Comparison of ENCODE assay signal across 17 cellular contexts in the genomic region with DNA sequence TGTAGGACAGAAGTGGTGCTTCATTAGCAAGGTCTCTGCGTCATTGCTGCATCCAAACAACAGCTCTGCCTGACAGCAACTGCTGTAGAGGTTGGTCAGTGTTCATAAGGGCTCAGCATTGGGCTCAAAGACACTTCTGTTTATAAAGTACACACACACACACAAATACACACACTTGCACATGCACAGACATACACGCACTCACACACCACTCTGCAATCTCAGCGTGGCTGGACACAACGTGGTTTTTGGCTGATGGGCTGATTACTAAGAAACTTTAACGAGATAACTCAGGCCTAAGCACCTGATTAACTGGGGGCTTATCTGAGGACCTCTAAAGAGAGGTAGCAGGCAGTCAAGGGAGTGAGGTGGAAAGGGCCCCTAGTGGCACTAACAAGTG. TPM values are rescaled to one million over a fixed set of nuclear protein-coding genes. Genes with fewer than 3 reads are reported as not detected.
A peak's percentile ranks its signal among the peaks of the same experiment; 100 is the strongest.
DNase-seq lines count a peak whose midpoint lies in the region; ATAC-seq and TF ChIP-seq lines count a peak whose summit lies in the region.
"Had no signal": no experiment of that assay in that cellular context is flagged by ENCODE, and none has a peak within 500 bp of the region (broad histone marks: within the 10 kb centered on the region; RNA-seq: fewer than 3 reads in every experiment).

No MANE protein-coding gene starts in this region.

- H3K36me3 ChIP-seq in cardiac muscle cell (no peaks in the 10 kb centered on the region), right atrium auricular region (no peaks in the 10 kb centered on the region), WERI-Rb-1 (no peaks in the 10 kb centered on the region), endodermal cell (ENCODE audit: control insufficient read depth, insufficient read depth, low read length) (no peaks in the 10 kb centered on the region)
- H3K36me3 ChIP-seq: BE2C had no signal

- peaks cover 7% of the 10 kb centered on the region for H3K4me1 Mint-ChIP-seq in endodermal cell
- no peaks in the 10 kb centered on the region for H3K4me1 Mint-ChIP-seq in CD4-positive, alpha-beta T cell (ENCODE audit: low read depth)

- POLR2A ChIA-PET in CD4-positive, alpha-beta T cell (lab: Charles Lee) = no interaction called here

- H3K36me3 Mint-ChIP-seq in endodermal cell (ENCODE audit: low read depth) = no peaks in the 10 kb centered on the region
- H3K36me3 Mint-ChIP-seq in CD4-positive, alpha-beta T cell (ENCODE audit: low read depth) = no peaks in the 10 kb centered on the region
- H3K36me3 Mint-ChIP-seq: CD4-positive, CD25-positive, alpha-beta regulatory T cell had no signal

- H3K27ac ChIP-seq in cardiac muscle cell = peak overlapping the region; percentile 41
- H3K27ac ChIP-seq in right atrium auricular region = no peak overlapping the region
- H3K27ac ChIP-seq in WERI-Rb-1 = no peak overlapping the region
- no peak overlapping the region for H3K27ac ChIP-seq in endodermal cell (ENCODE audit: low read depth, low read length)
- H3K27ac ChIP-seq in CD4-positive, alpha-beta T cell (ENCODE audit: low read depth, low read length) = no peak overlapping the region
- H3K27ac ChIP-seq: GM23248, HL-60 had no signal

- H3K4me3 ChIP-seq in cardiac muscle cell = no peak overlapping the region
- no peak overlapping the region for H3K4me3 ChIP-seq in right atrium auricular region
- no peak overlapping the region for H3K4me3 ChIP-seq in WERI-Rb-1 (ENCODE audit: low read depth, low read length)
- H3K4me3 ChIP-seq in endodermal cell (ENCODE audit: low read length) = no peak overlapping the region
- H3K4me3 ChIP-seq: GM23248 had no signal

- no peak overlapping the region for H3K4me3 Mint-ChIP-seq in endodermal cell
- H3K4me3 Mint-ChIP-seq in CD4-positive, alpha-beta T cell = no peak overlapping the region
- H3K4me3 Mint-ChIP-seq: CD4-positive, CD25-positive, alpha-beta regulatory T cell; HFFc6 had no signal

- H3K27me3 ChIP-seq in cardiac muscle cell = no peaks in the 10 kb centered on the region
- no peaks in the 10 kb centered on the region for H3K27me3 ChIP-seq in right atrium auricular region
- H3K27me3 ChIP-seq in WERI-Rb-1 (ENCODE audit: insufficient read depth, low read depth, severe bottlenecking) = peaks cover 50% of the 10 kb centered on the region
- peaks cover 54% of the 10 kb centered on the region for H3K27me3 ChIP-seq in endodermal cell (ENCODE audit: control insufficient read depth, insufficient read depth, low read length, poor library complexity, severe bottlenecking)
- no peaks in the 10 kb centered on the region for H3K27me3 ChIP-seq in CD4-positive, alpha-beta T cell (ENCODE audit: control insufficient read depth, insufficient read depth, low read length)
- H3K27me3 ChIP-seq: BE2C had no signal

- no peak overlapping the region for H3K9ac ChIP-seq in endodermal cell (ENCODE audit: extremely low read depth, low read length, poor library complexity, severe bottlenecking)
- H3K9ac ChIP-seq: GM23248 had no signal

- intact Hi-C loops in CD4-positive, alpha-beta T cell (cut with DNase I, micrococcal nuclease) = loop anchor here in 1 of 2 experiments (2.0 kb wide), 2 partner anchors 89 to 143 kb away; no protein-coding TSS in a partner anchor

- H3K9me3 ChIP-seq in cardiac muscle cell (ENCODE audit: low read depth) (no peaks in the 10 kb centered on the region), right atrium auricular region (no peaks in the 10 kb centered on the region), WERI-Rb-1 (ENCODE audit: severe bottlenecking) (no peaks in the 10 kb centered on the region), endodermal cell (ENCODE audit: control insufficient read depth, low read length) (no peaks in the 10 kb centered on the region)
- no peaks in the 10 kb centered on the region for H3K9me3 ChIP-seq in CD4-positive, alpha-beta T cell (ENCODE audit: control insufficient read depth, low read length)
- H3K9me3 ChIP-seq: BE2C, Caco-2 had no signal

- peaks cover 32% of the 10 kb centered on the region for H3K27me3 Mint-ChIP-seq in endodermal cell (ENCODE audit: insufficient read depth)
- H3K27me3 Mint-ChIP-seq in CD4-positive, alpha-beta T cell = peaks cover 4% of the 10 kb centered on the region
- H3K27me3 Mint-ChIP-seq: CD4-positive, CD25-positive, alpha-beta regulatory T cell had no signal

- H3K27ac Mint-ChIP-seq in endodermal cell = no peak overlapping the region
- H3K27ac Mint-ChIP-seq in CD4-positive, alpha-beta T cell = no peak overlapping the region
- H3K27ac Mint-ChIP-seq: CD4-positive, CD25-positive, alpha-beta regulatory T cell; HFFc6 had no signal

- CTCF ChIA-PET in CD4-positive, alpha-beta T cell (lab: Charles Lee) = no interaction called here

- no peaks in the 10 kb centered on the region for H3K9me3 Mint-ChIP-seq in endodermal cell
- H3K9me3 Mint-ChIP-seq in CD4-positive, alpha-beta T cell = no peaks in the 10 kb centered on the region
- H3K9me3 Mint-ChIP-seq: HFFc6 had no signal

- H3K4me1 ChIP-seq in cardiac muscle cell (ENCODE audit: low read depth) = peaks cover 11% of the 10 kb centered on the region
- H3K4me1 ChIP-seq in right atrium auricular region = no peaks in the 10 kb centered on the region
- no peaks in the 10 kb centered on the region for H3K4me1 ChIP-seq in endodermal cell (ENCODE audit: control insufficient read depth, insufficient read depth, low read length)
- H3K4me1 ChIP-seq: BE2C, Caco-2 had no signal

- TF ChIP-seq CTCF in cardiac muscle cell (IDR thresholded peaks at IDR 0.05; ENCODE audit: low read depth, low read length) = no peak
- no peak for TF ChIP-seq CTCF in right atrium auricular region (IDR thresholded peaks at IDR 0.05)
- no peak for TF ChIP-seq CTCF in WERI-Rb-1 (IDR thresholded peaks at IDR 0.05; ENCODE audit: low read depth, low read length)
- TF ChIP-seq CTCF in endodermal cell (conservative IDR thresholded peaks at IDR 0.05) = peak; percentile 45
- no peak for TF ChIP-seq CTCF in CD4-positive, alpha-beta T cell (IDR thresholded peaks at IDR 0.05)

- WGBS in endodermal cell (ENCODE audit: insufficient coverage in 1 of 2, insufficient read length in 1 of 2), 2 experiments = 80 to 88% methylated on average over 3 to 5 of the region's 5 CpGs

- DNase-seq in cardiac muscle cell (ENCODE audit: low read depth in 1 of 2, low spot score in 1 of 2) (no peak), right atrium auricular region (ENCODE audit: low spot score) (no peak), WERI-Rb-1 (peak; percentile 12), endodermal cell (no peak), SKM-1 treated with dmso at 0.1 percent for 144 hours (lab: John Stamatoyannopoulos, UW; ENCODE audit: unreplicated experiment) (no peak)
- no peak for DNase-seq in CD4-positive, alpha-beta T cell
- DNase-seq: ACHN; BE2C; C1 segment of cervical spinal cord; Caco-2; CD4-positive, CD25-positive, alpha-beta regulatory T cell; GM23248; HCEC 1CT; HFFc6 had no signal

- no peak for ATAC-seq in SK-N-SH treated with all-trans-retinoic acid at 6 μM for 48 hours
- ATAC-seq in CD4-positive, alpha-beta T cell (ENCODE audit: poor library complexity) = no peak

TF ChIP-seq in SK-N-SH treated with all-trans-retinoic acid at 6 μM for 48 hours, 23 proteins besides CTCF, POLR2A, EP300 and RAD21 (continues in another document):
- TF ChIP-seq ZNF8 (CRISPR knock-in tag; IDR thresholded peaks at IDR 0.05) (no peak), ZNF70 (CRISPR knock-in tag; IDR thresholded peaks at IDR 0.05) (no peak), ZFP30 (CRISPR knock-in tag; IDR thresholded peaks at IDR 0.05) (no peak)
- TF ChIP-seq, protein P1, sequence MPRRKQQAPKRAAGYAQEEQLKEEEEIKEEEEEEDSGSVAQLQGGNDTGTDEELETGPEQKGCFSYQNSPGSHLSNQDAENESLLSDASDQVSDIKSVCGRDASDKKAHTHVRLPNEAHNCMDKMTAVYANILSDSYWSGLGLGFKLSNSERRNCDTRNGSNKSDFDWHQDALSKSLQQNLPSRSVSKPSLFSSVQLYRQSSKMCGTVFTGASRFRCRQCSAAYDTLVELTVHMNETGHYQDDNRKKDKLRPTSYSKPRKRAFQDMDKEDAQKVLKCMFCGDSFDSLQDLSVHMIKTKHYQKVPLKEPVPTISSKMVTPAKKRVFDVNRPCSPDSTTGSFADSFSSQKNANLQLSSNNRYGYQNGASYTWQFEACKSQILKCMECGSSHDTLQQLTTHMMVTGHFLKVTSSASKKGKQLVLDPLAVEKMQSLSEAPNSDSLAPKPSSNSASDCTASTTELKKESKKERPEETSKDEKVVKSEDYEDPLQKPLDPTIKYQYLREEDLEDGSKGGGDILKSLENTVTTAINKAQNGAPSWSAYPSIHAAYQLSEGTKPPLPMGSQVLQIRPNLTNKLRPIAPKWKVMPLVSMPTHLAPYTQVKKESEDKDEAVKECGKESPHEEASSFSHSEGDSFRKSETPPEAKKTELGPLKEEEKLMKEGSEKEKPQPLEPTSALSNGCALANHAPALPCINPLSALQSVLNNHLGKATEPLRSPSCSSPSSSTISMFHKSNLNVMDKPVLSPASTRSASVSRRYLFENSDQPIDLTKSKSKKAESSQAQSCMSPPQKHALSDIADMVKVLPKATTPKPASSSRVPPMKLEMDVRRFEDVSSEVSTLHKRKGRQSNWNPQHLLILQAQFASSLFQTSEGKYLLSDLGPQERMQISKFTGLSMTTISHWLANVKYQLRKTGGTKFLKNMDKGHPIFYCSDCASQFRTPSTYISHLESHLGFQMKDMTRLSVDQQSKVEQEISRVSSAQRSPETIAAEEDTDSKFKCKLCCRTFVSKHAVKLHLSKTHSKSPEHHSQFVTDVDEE (CRISPR knock-in tag; IDR thresholded peaks at IDR 0.05) = no peak

RNA-seq across cellular contexts. Expression of a gene that starts 20.4 kb away (rescaled TPM):
- total RNA-seq in cardiac muscle cell (5.4 and 8.5 TPM in 2 replicates), right atrium auricular region (under 1 TPM in 1 of 2 donors, not detected in 1; 0.28 TPM), endodermal cell (1 to 10 TPM in 1 of 2 donors, under 1 TPM in 1; 0.55 to 2.1 TPM)
- 5.0 and 8.7 TPM in 2 replicates for polyA plus RNA-seq in cardiac muscle cell
- polyA plus RNA-seq in endodermal cell (2013, experiment 1 of 2) = 4.7 TPM
- polyA plus RNA-seq in endodermal cell (2013, experiment 2 of 2) = 3.5 TPM
- not detected for total RNA-seq in CD4-positive, alpha-beta T cell
- total RNA-seq: Caco-2; CD4-positive, CD25-positive, alpha-beta regulatory T cell; HT1080 had no signal
- polyA plus RNA-seq: CD4-positive, CD25-positive, alpha-beta regulatory T cell; GM23248 had no signal

RNA-seq across cellular contexts. Expression of a gene that starts 48.3 kb away (rescaled TPM):
- total RNA-seq in cardiac muscle cell (0.48 and 0.70 TPM in 2 replicates), right atrium auricular region (10 to 100 TPM in 1 of 2 donors, 1 to 10 TPM in 1; 4.7 to 11.1 TPM), endodermal cell (1 to 10 TPM in 1 of 2 donors, under 1 TPM in 1; 0.53 to 1.9 TPM)
- 0.21 TPM in 1 of 2 replicates, not detected in the other for polyA plus RNA-seq in cardiac muscle cell
- polyA plus RNA-seq in endodermal cell (2013, experiment 1 of 2) = 0.75 TPM
- 0.29 TPM for polyA plus RNA-seq in endodermal cell (2013, experiment 2 of 2)
- total RNA-seq in CD4-positive, alpha-beta T cell = under 1 TPM; 0.25 to 0.31 TPM
